Comparison of ENCODE assay signal across 8 cellular contexts in genomic region chr22:25048659-25049657, GRCh38.
A peak's percentile ranks its signal among the peaks of the same experiment; 100 is the strongest.
DNase-seq lines count a peak whose midpoint lies in the region; ATAC-seq and TF ChIP-seq lines count a peak whose summit lies in the region.

No MANE protein-coding gene starts in this region.

- H4K20me1 ChIP-seq in OCI-LY3 (ENCODE audit: insufficient read depth, low read length): no peaks in the 10 kb centered on the region

- no peak overlapping the region for H2AFZ ChIP-seq in OCI-LY3 (ENCODE audit: low read depth, low read length)

- H3K27me3 Mint-ChIP-seq in CD14-positive monocyte (ENCODE audit: low read depth in 3 of 3): peaks cover 0 to 5% (median 4%) of the 10 kb centered on the region in 3 donors
- H3K27me3 Mint-ChIP-seq in natural killer cell treated with Interleukin-12 subunit alpha and Interleukin-12 subunit beta and Interleukin-15 and Interleukin-18, amount 100 ng/mL, for 72 hours: peaks cover 5 to 8% of the 10 kb centered on the region in 2 donors

- intact Hi-C loops in CD14-positive monocyte (cut with micrococcal nuclease) (no loop called here), esophagus squamous epithelium (cut with DNase I) (loop anchor here (2.0 kb wide), 1 partner anchor 96 kb away; the partner anchor contains the start of gene KIAA1671)

- ATAC-seq in natural killer cell treated with Interleukin-12 subunit alpha and Interleukin-12 subunit beta and Interleukin-15 and Interleukin-18, amount 100 ng/mL, for 72 hours: peak; percentile 76 to 87
- ATAC-seq in HG02623 (IDR thresholded peaks at IDR 0.05; ENCODE audit: unreplicated experiment): no peak

- H3K36me3 ChIP-seq in HEK293 (ENCODE audit: control insufficient read depth in 2 of 2, insufficient read depth in 1 of 2, low read length in 2 of 2) (peaks cover 0 to 37% of the 10 kb centered on the region in 2 experiments; a peak in 2 of 3 replicates), OCI-LY3 (replicated peaks; ENCODE audit: low read depth, low read length) (no peaks in the 10 kb centered on the region), esophagus squamous epithelium (peaks cover 0 to 56% (median 0%) of the 10 kb centered on the region in 3 donors)

- H3K4me3 ChIP-seq in HEK293 (ENCODE audit: low read depth, low read length) (no peak overlapping the region), OCI-LY3 (ENCODE audit: low read length) (no peak overlapping the region), esophagus squamous epithelium (no peak overlapping the region)

- TF ChIP-seq CTCF in CD14-positive monocyte (IDR thresholded peaks at IDR 0.05) (peak; percentile 86), HEK293 (tag by site-specific recombination; IDR thresholded peaks at IDR 0.05) (peak; percentile 68), OCI-LY3 (IDR thresholded peaks at IDR 0.05; ENCODE audit: low read depth, low read length) (peak; percentile 93), esophagus squamous epithelium (IDR thresholded peaks at IDR 0.05) (peak; percentile 70 to 93 (median 84))

- no peaks in the 10 kb centered on the region for H3K79me2 ChIP-seq in OCI-LY3 (ENCODE audit: low read length)

- H3K27me3 ChIP-seq in OCI-LY3 (ENCODE audit: low read depth, low read length): 0 out of 2 replicates have a peak, but pooled peaks cover 2% of the 10 kb centered on the region
- H3K27me3 ChIP-seq in esophagus squamous epithelium: no peaks in the 10 kb centered on the region

- no peaks in the 10 kb centered on the region for H3K9me3 ChIP-seq in HEK293 (ENCODE audit: control insufficient read depth, insufficient read depth, low read depth, low read length)
- H3K9me3 ChIP-seq in OCI-LY3 (ENCODE audit: insufficient read depth, low read length): peaks cover 5% of the 10 kb centered on the region; the same call in 1 of the 2 replicates
- peaks cover 0 to 10% (median 6%) of the 10 kb centered on the region in 3 donors for H3K9me3 ChIP-seq in esophagus squamous epithelium

- peaks cover 4% of the 10 kb centered on the region for H3K4me1 Mint-ChIP-seq in CD14-positive monocyte
- H3K4me1 Mint-ChIP-seq in natural killer cell treated with Interleukin-12 subunit alpha and Interleukin-12 subunit beta and Interleukin-15 and Interleukin-18, amount 100 ng/mL, for 72 hours (ENCODE audit: low read depth in 2 of 2): peaks cover 6 to 15% of the 10 kb centered on the region in 2 donors

- no peak overlapping the region for H3K4me2 ChIP-seq in OCI-LY3 (ENCODE audit: low read length)

- POLR2A ChIA-PET in HEK293 (lab: Yijun Ruan, JAX): no interaction called here

- CTCF ChIA-PET in HEK293 (lab: Yijun Ruan, JAX): interaction anchor here (0.5 to 15.6 kb wide), 45 partner anchors 8 to 1677 kb away, joined by 3 to 300 read pairs (median 4); partner anchors contain the start of gene KIAA1671

- no peak overlapping the region for H3K27ac ChIP-seq in HEK293 (ENCODE audit: extremely low read depth, low read depth, low read length)
- H3K27ac ChIP-seq in OCI-LY3 (ENCODE audit: low read length): no peak overlapping the region
- no peak overlapping the region for H3K27ac ChIP-seq in esophagus squamous epithelium

- H3K9me3 Mint-ChIP-seq in CD14-positive monocyte: peaks cover 5 to 13% (median 9%) of the 10 kb centered on the region in 7 donors
- no peaks in the 10 kb centered on the region for H3K9me3 Mint-ChIP-seq in natural killer cell treated with Interleukin-12 subunit alpha and Interleukin-12 subunit beta and Interleukin-15 and Interleukin-18, amount 100 ng/mL, for 72 hours

- H3K4me1 ChIP-seq in HEK293 (ENCODE audit: control insufficient read depth, insufficient read depth, low read length) (no peaks in the 10 kb centered on the region; the same call in 1 of the 2 replicates), OCI-LY3 (ENCODE audit: low read length) (no peaks in the 10 kb centered on the region), esophagus squamous epithelium (peaks cover 0 to 20% (median 0%) of the 10 kb centered on the region in 3 donors)

- no peaks in the 10 kb centered on the region for H3K36me3 Mint-ChIP-seq in CD14-positive monocyte
- H3K36me3 Mint-ChIP-seq in natural killer cell treated with Interleukin-12 subunit alpha and Interleukin-12 subunit beta and Interleukin-15 and Interleukin-18, amount 100 ng/mL, for 72 hours: peaks cover 11% of the 10 kb centered on the region

- no peak overlapping the region for H3K4me3 Mint-ChIP-seq in CD14-positive monocyte
- H3K4me3 Mint-ChIP-seq in natural killer cell treated with Interleukin-12 subunit alpha and Interleukin-12 subunit beta and Interleukin-15 and Interleukin-18, amount 100 ng/mL, for 72 hours: no peak overlapping the region

- H3K27ac Mint-ChIP-seq in CD14-positive monocyte: peak overlapping the region in 1 of 7 donors; percentile 33
- no peak overlapping the region for H3K27ac Mint-ChIP-seq in natural killer cell treated with Interleukin-12 subunit alpha and Interleukin-12 subunit beta and Interleukin-15 and Interleukin-18, amount 100 ng/mL, for 72 hours

- no peak for TF ChIP-seq POLR2A in esophagus squamous epithelium (IDR thresholded peaks at IDR 0.05)

- WGBS in esophagus squamous epithelium, 2 donors: 31 to 55% methylated on average over 4 to 9 of the region's 9 CpGs

- DNase-seq in CD14-positive monocyte (ENCODE audit: low spot score) (no peak), esophagus squamous epithelium (lab: John Stamatoyannopoulos, UW) (no peak), superior temporal gyrus (ENCODE audit: extremely low spot score) (peak; percentile 86)
- DNase-seq in activated T-cell treated with anti-CD3 and anti-CD28 coated beads, Interleukin-2, amount 50 U/mL, for 1 hour: peak; percentile 69
- peak; percentile 79 for DNase-seq in natural killer cell treated with Interleukin-12 subunit alpha and Interleukin-12 subunit beta and Interleukin-15 and Interleukin-18, amount 100 ng/mL, for 72 hours (ENCODE audit: low spot score)

- no peak overlapping the region for H3K9ac ChIP-seq in OCI-LY3 (ENCODE audit: low read length)

TF ChIP-seq in HEK293, 187 proteins besides CTCF, POLR2A, EP300 and RAD21:
- TF ChIP-seq KLF17 (tag by site-specific recombination; IDR thresholded peaks at IDR 0.05): 0 out of 2 replicates have a peak, but pooled peaks have one; percentile 20
- TF ChIP-seq ZNF654 (tag by site-specific recombination; IDR thresholded peaks at IDR 0.05; ENCODE audit: low read depth): peak; percentile 84
- peak; percentile 66 for TF ChIP-seq ZNF335 (tag by site-specific recombination; conservative IDR thresholded peaks at IDR 0.05)
- TF ChIP-seq ZNF274 (IDR thresholded peaks at IDR 0.05; ENCODE audit: low read length): no peak
- no peak for TF ChIP-seq ZNF274 (tag by site-specific recombination; IDR thresholded peaks at IDR 0.05; ENCODE audit: borderline replicate concordance)
- 0 out of 2 replicates have a peak, but pooled peaks have one; percentile 8 for TF ChIP-seq YY1 (tag by site-specific recombination; IDR thresholded peaks at IDR 0.05)
- TF ChIP-seq EGR2 (tag by site-specific recombination; IDR thresholded peaks at IDR 0.05; ENCODE audit: low read depth): no peak
- TF ChIP-seq ZNF449 (tag by site-specific recombination; IDR thresholded peaks at IDR 0.05): peak; percentile 87; the same call in 1 of the 2 replicates
- TF ChIP-seq ZNF768 (tag by site-specific recombination; IDR thresholded peaks at IDR 0.05): peak; percentile 74
- 0 out of 2 replicates have a peak, but pooled peaks have one; percentile 46 for TF ChIP-seq ZSCAN30 (tag by site-specific recombination; IDR thresholded peaks at IDR 0.05)

Comparison
In these comparisons a context has a peak if more than half of its experiments do, and no peak if none do; other contexts are left out.
1. DNase-seq: peak in activated T-cell treated with anti-CD3 and anti-CD28 coated beads, Interleukin-2, amount 50 U/mL, for 1 hour (single experiment), natural killer cell treated with Interleukin-12 subunit alpha and Interleukin-12 subunit beta and Interleukin-15 and Interleukin-18, amount 100 ng/mL, for 72 hours (single experiment) and superior temporal gyrus (single experiment); none in CD14-positive monocyte (single experiment) and esophagus squamous epithelium (single experiment).
2. Peak in every context shown above with its lines, with median percentiles within 50 percentile points of each other: CTCF ChIP-seq.